8 cellular contexts compared by ENCODE assay signal in the genomic region with DNA sequence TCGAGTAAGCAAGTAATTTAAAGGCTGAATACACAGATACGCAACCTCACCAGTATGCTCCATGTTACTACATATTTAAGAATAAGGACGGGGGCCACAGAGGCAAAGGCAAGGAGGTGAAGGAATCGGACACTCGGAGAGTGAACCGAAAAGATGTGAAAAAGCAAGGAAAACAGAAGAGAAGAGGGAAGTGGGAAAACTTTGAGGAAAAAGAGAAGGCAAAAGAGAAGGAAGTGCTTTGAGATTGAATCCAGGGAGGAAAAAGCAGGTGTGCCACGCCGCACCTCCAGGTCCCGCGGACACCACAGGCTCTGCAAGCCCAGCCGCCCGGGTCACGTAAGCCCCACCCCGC. TPM values are rescaled to one million over a fixed set of nuclear protein-coding genes. Genes with fewer than 3 reads are reported as not detected.
DNase-seq lines count a peak whose midpoint lies in the region; ATAC-seq and TF ChIP-seq lines count a peak whose summit lies in the region.

No MANE protein-coding gene starts in this region.

- H3K27ac Mint-ChIP-seq in endothelial cell (ENCODE audit: unreplicated experiment) = peak overlapping the region; percentile 95

- H3K79me1 ChIP-seq in neuronal stem cell (ENCODE audit: low read depth, low read length) = peaks cover 4% of the 10 kb centered on the region

- H3K23ac ChIP-seq in neuronal stem cell (ENCODE audit: low read depth, low read length, poor library complexity) = no peak overlapping the region

- H2BK120ac ChIP-seq in neuronal stem cell (ENCODE audit: low read depth, low read length) = no peak overlapping the region

- peaks cover 0 to 8% of the 10 kb centered on the region in 2 donors for H3K9me3 ChIP-seq in neuronal stem cell (replicated peaks in 1 of 2; ENCODE audit: control insufficient read depth in 2 of 2, insufficient read depth in 1 of 2, low read depth in 1 of 2, low read length in 2 of 2)

- no peak overlapping the region for H4K91ac ChIP-seq in neuronal stem cell (ENCODE audit: low read depth, low read length, poor library complexity)

- H3K4me3 ChIP-seq in NB4 (ENCODE audit: low read depth, low read length) (peak overlapping the region; percentile 88), neuronal stem cell (ENCODE audit: low read length in 2 of 2) (peak overlapping the region; percentile 78 to 100)

- peaks cover 0 to 15% of the 10 kb centered on the region in 2 donors for H3K36me3 ChIP-seq in neuronal stem cell (replicated peaks in 1 of 2; ENCODE audit: control insufficient read depth in 2 of 2, insufficient read depth in 2 of 2, low read length in 2 of 2)

- peak; percentile 3 for ATAC-seq in GM21515 (IDR thresholded peaks at IDR 0.05; ENCODE audit: unreplicated experiment)

- H3K27me3 ChIP-seq in neuronal stem cell (ENCODE audit: control insufficient read depth in 3 of 3, insufficient read depth in 3 of 3, low read depth in 1 of 3, low read length in 3 of 3) = no peaks in the 10 kb centered on the region

- H4K8ac ChIP-seq in neuronal stem cell (ENCODE audit: low read depth, low read length) = no peak overlapping the region

- no peak overlapping the region for H3K4ac ChIP-seq in neuronal stem cell (ENCODE audit: low read length)

- H2AK5ac ChIP-seq in neuronal stem cell (ENCODE audit: low read depth, low read length) = no peak overlapping the region

- H3K14ac ChIP-seq in neuronal stem cell (ENCODE audit: low read length) = no peak overlapping the region

- peak; percentile 72 for TF ChIP-seq POLR2A in NB4 (IDR thresholded peaks at IDR 0.05; ENCODE audit: extremely low read depth, insufficient read length)

- H3K18ac ChIP-seq in neuronal stem cell (ENCODE audit: low read length) = no peak overlapping the region

- TF ChIP-seq CTCF in C4-2B (conservative IDR thresholded peaks at IDR 0.05) = no peak
- no peak for TF ChIP-seq CTCF in NB4 (IDR thresholded peaks at IDR 0.05; ENCODE audit: low read depth, low read length)
- TF ChIP-seq CTCF in endothelial cell (IDR thresholded peaks at IDR 0.05; ENCODE audit: unreplicated experiment) = no peak

- peak overlapping the region; percentile 82 for H2AFZ ChIP-seq in neuronal stem cell (ENCODE audit: low read length)

- H3K36me3 Mint-ChIP-seq in endothelial cell (ENCODE audit: low read depth, unreplicated experiment) = peaks cover 18% of the 10 kb centered on the region

- no CpG with 5 or more reads among the region's 14 CpGs for WGBS in neuronal stem cell (ENCODE audit: extremely low coverage in 2 of 2, insufficient read length in 2 of 2, insufficient replicate concordance in 1 of 2), 2 donors

- H3K27ac ChIP-seq in C4-2B (peak overlapping the region; percentile 95), neuronal stem cell (replicated peaks; ENCODE audit: low read length) (no peak overlapping the region)

- no peak for DNase-seq in NB4 (ENCODE audit: low read depth)
- no peak for DNase-seq in endothelial cell (ENCODE audit: low spot score)
- DNase-seq in neuronal stem cell (ENCODE audit: low spot score) = no peak
- no peak for DNase-seq in T1000 (lab: John Stamatoyannopoulos, UW)
- no peak for DNase-seq in COLO668 (lab: John Stamatoyannopoulos, UW; ENCODE audit: unreplicated experiment)
- DNase-seq in activated CD4-positive, CD25-positive, alpha-beta regulatory T cell treated with anti-CD3 and anti-CD28 coated beads, Interleukin-2, amount 50 U/mL, for 72 hours = no peak

- H2BK12ac ChIP-seq in neuronal stem cell (ENCODE audit: low read length) = no peak overlapping the region

- no peaks in the 10 kb centered on the region for H3K9me3 Mint-ChIP-seq in endothelial cell (ENCODE audit: unreplicated experiment)

- H3K4me3 Mint-ChIP-seq in endothelial cell (ENCODE audit: unreplicated experiment) = peak overlapping the region; percentile 94

- H2BK15ac ChIP-seq in neuronal stem cell (ENCODE audit: low read length) = no peak overlapping the region

- no peak overlapping the region for H3K9ac ChIP-seq in neuronal stem cell (ENCODE audit: low read depth, low read length, poor library complexity)

- peak overlapping the region; percentile 28 for H3K4me2 ChIP-seq in neuronal stem cell (ENCODE audit: insufficient read depth, low read length, poor library complexity, severe bottlenecking)

- peaks cover 7% of the 10 kb centered on the region for H3K27me3 Mint-ChIP-seq in endothelial cell (ENCODE audit: unreplicated experiment)

- peaks cover 18% of the 10 kb centered on the region for H3K4me1 Mint-ChIP-seq in endothelial cell (ENCODE audit: unreplicated experiment)

- H2BK5ac ChIP-seq in neuronal stem cell (ENCODE audit: low read length) = no peak overlapping the region

- H3K4me1 ChIP-seq in neuronal stem cell (ENCODE audit: control insufficient read depth in 2 of 2, insufficient read depth in 1 of 2, low read depth in 1 of 2, low read length in 2 of 2) = peaks cover 0 to 2% of the 10 kb centered on the region in 2 donors

RNA-seq across cellular contexts. Expression of a gene that starts 0.4 kb away (rescaled TPM):
- 43.7 TPM for total RNA-seq in endothelial cell (ENCODE audit: unreplicated experiment)
- 12.8 TPM for polyA plus RNA-seq in neuronal stem cell (2013, experiment 1 of 2)
- 12.2 TPM for polyA plus RNA-seq in neuronal stem cell (2013, experiment 2 of 2)

RNA-seq across cellular contexts. Expression of a gene that starts 4.7 kb away (rescaled TPM):
- total RNA-seq in endothelial cell (ENCODE audit: unreplicated experiment) = 50.5 TPM
- 258 TPM for polyA plus RNA-seq in neuronal stem cell (2013, experiment 1 of 2)
- polyA plus RNA-seq in neuronal stem cell (2013, experiment 2 of 2) = 279 TPM
